10 cellular contexts compared by ENCODE assay signal in genomic region chr5:164475339-164475977, GRCh38.
DNase-seq lines count a peak whose midpoint lies in the region; ATAC-seq and TF ChIP-seq lines count a peak whose summit lies in the region.
"Had no signal": no experiment of that assay in that cellular context is flagged by ENCODE, and none has a peak within 500 bp of the region (broad histone marks: within the 10 kb centered on the region; RNA-seq: fewer than 3 reads in every experiment).

No MANE protein-coding gene starts in this region.

- no peaks in the 10 kb centered on the region for H3K9me3 ChIP-seq in T-helper 17 cell (ENCODE audit: control insufficient read depth, low read length, poor library complexity, severe bottlenecking)

- no peak overlapping the region for H3K27ac Mint-ChIP-seq in T-helper 17 cell
- no peak overlapping the region for H3K27ac Mint-ChIP-seq in stimulated activated memory B cell treated with anti-CD40 and anti-IgM and Interleukin-4, amounts not matched to agents 10 μg/mL and 1 μg/mL and 100 μg/mL, for 72 hours

- DNase-seq in Ammon's horn (ENCODE audit: low spot score) (peak; percentile 15), HFF-Myc (ENCODE audit: extremely low read depth, low read depth) (no peak), iris pigment epithelial cell (ENCODE audit: low read depth) (peak; percentile 43), T-helper 17 cell (no peak)
- DNase-seq in activated naive CD4-positive, alpha-beta T cell (lab: John Stamatoyannopoulos, UW), result no peak
- DNase-seq: NCI-H2227 treated with DMSO at 0.1 percent for 48 hours, right cardiac atrium had no signal

- H3K36me3 Mint-ChIP-seq in T-helper 17 cell (ENCODE audit: low read depth), result no peaks in the 10 kb centered on the region
- no peaks in the 10 kb centered on the region for H3K36me3 Mint-ChIP-seq in stimulated activated memory B cell treated with anti-CD40 and anti-IgM and Interleukin-4, amounts not matched to agents 10 μg/mL and 1 μg/mL and 100 μg/mL, for 72 hours

- TF ChIP-seq CTCF in HFF-Myc (IDR thresholded peaks at IDR 0.05; ENCODE audit: low read depth, low read length, missing control alignments), result peak; percentile 9
- TF ChIP-seq CTCF in VCaP (conservative IDR thresholded peaks at IDR 0.05), result peak; percentile 87

- H3K9me3 Mint-ChIP-seq in stimulated activated memory B cell treated with anti-CD40 and anti-IgM and Interleukin-4, amounts not matched to agents 10 μg/mL and 1 μg/mL and 100 μg/mL, for 72 hours, result peaks cover 2% of the 10 kb centered on the region

- no peak overlapping the region for H3K27ac ChIP-seq in VCaP

- H3K4me1 Mint-ChIP-seq in T-helper 17 cell, result no peaks in the 10 kb centered on the region
- no peaks in the 10 kb centered on the region for H3K4me1 Mint-ChIP-seq in stimulated activated memory B cell treated with anti-CD40 and anti-IgM and Interleukin-4, amounts not matched to agents 10 μg/mL and 1 μg/mL and 100 μg/mL, for 72 hours

- no peaks in the 10 kb centered on the region for H3K27me3 Mint-ChIP-seq in T-helper 17 cell
- H3K27me3 Mint-ChIP-seq in stimulated activated memory B cell treated with anti-CD40 and anti-IgM and Interleukin-4, amounts not matched to agents 10 μg/mL and 1 μg/mL and 100 μg/mL, for 72 hours, result no peaks in the 10 kb centered on the region

- H3K4me3 ChIP-seq in HFF-Myc (replicated peaks; ENCODE audit: low read depth, low read length), result no peak overlapping the region

- ATAC-seq in T-helper 17 cell (no peak), GM18502 (IDR thresholded peaks at IDR 0.05; ENCODE audit: poor library complexity, unreplicated experiment) (no peak)
- ATAC-seq in stimulated activated memory B cell treated with anti-CD40 and anti-IgM and Interleukin-4, amounts not matched to agents 10 μg/mL and 1 μg/mL and 100 μg/mL, for 72 hours, result no peak
- ATAC-seq: right cardiac atrium had no signal

- no peak overlapping the region for H3K4me3 Mint-ChIP-seq in T-helper 17 cell
- H3K4me3 Mint-ChIP-seq in stimulated activated memory B cell treated with anti-CD40 and anti-IgM and Interleukin-4, amounts not matched to agents 10 μg/mL and 1 μg/mL and 100 μg/mL, for 72 hours, result no peak overlapping the region

Comparison
In these comparisons a context has a peak if more than half of its experiments do, and no peak if none do; other contexts are left out.
1. DNase-seq: peak in Ammon's horn (single experiment) and iris pigment epithelial cell (single experiment); none in HFF-Myc (single experiment), activated naive CD4-positive, alpha-beta T cell (0 of 4) and T-helper 17 cell (0 of 3).